ENCODE assay signal across 25 cellular contexts in the genomic region with DNA sequence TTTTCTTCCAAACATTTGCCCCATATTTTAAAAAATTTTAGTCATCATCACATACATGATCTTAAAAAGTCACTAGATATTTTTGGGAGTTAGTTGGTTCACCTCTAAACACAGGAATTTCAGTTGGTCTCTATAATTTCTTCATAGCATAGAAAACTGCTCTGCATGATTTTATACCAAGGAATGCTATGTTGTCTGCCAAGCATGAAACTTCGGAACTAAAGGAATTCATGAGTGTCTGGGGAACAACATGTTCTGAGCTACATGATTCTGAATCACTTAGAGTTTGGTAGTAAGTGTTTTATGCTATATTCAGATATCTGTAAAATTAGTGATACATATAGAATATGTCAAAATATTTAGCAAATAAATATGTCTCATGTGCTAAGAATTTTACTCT.
DNase-seq lines count a peak whose midpoint lies in the region; ATAC-seq and TF ChIP-seq lines count a peak whose summit lies in the region.
"Had no signal": no experiment of that assay in that cellular context is flagged by ENCODE, and none has a peak within 500 bp of the region (broad histone marks: within the 10 kb centered on the region; RNA-seq: fewer than 3 reads in every experiment).

No MANE protein-coding gene starts in this region.

- peak overlapping the region; percentile 75 for H3K27ac Mint-ChIP-seq in chondrocyte (ENCODE audit: unreplicated experiment)
- no peak overlapping the region for H3K27ac Mint-ChIP-seq in activated CD4-positive, alpha-beta T cell treated with anti-CD3 and anti-CD28 coated beads, Interleukin-2, amount 10 ng/mL, durations not matched to agents 24 days and 14 days
- H3K27ac Mint-ChIP-seq: CD4-positive, CD25-positive, alpha-beta regulatory T cell; stimulated activated effector memory CD8-positive, alpha-beta T cell treated with anti-CD3 and anti-CD28 coated beads, Interleukin-12 subunit alpha, Interleukin-12 subunit beta, amount 100 ng/mL, for 72 hours; T-helper 1 cell treated with Interleukin-12 subunit alpha and Interleukin-12 subunit beta and Interleukin-4 antibody, amounts not matched to agents 30 μg/mL and 1 μg/mL, for 36 hours had no signal

- H2BK120ac ChIP-seq in mesenchymal stem cell (ENCODE audit: low read depth, low read length) = no peak overlapping the region

- H3K36me3 ChIP-seq in ACC112 (ENCODE audit: insufficient read depth, low read length) (no peaks in the 10 kb centered on the region), mesenchymal stem cell (ENCODE audit: control insufficient read depth in 1 of 2, insufficient read depth in 2 of 2, low read depth in 1 of 2, low read length in 2 of 2) (no peaks in the 10 kb centered on the region)
- H3K36me3 ChIP-seq: right lobe of liver, SJSA1, thoracic aorta had no signal

- H3K4me3 ChIP-seq in ACC112 (ENCODE audit: low read depth, low read length) = no peak overlapping the region
- no peak overlapping the region for H3K4me3 ChIP-seq in mesenchymal stem cell (ENCODE audit: insufficient read depth in 1 of 2, low read depth in 1 of 2, low read length in 2 of 2)
- H3K4me3 ChIP-seq: lung, right lobe of liver, SJSA1, thoracic aorta had no signal

- H3K4me1 Mint-ChIP-seq in chondrocyte (ENCODE audit: low read depth) = peaks cover 17% of the 10 kb centered on the region
- peaks cover 19% of the 10 kb centered on the region for H3K4me1 Mint-ChIP-seq in activated CD4-positive, alpha-beta T cell treated with anti-CD3 and anti-CD28 coated beads, Interleukin-2, amount 10 ng/mL, durations not matched to agents 24 days and 14 days
- H3K4me1 Mint-ChIP-seq: stimulated activated effector memory CD8-positive, alpha-beta T cell treated with anti-CD3 and anti-CD28 coated beads, Interleukin-12 subunit alpha, Interleukin-12 subunit beta, amount 100 ng/mL, for 72 hours had no signal

- H3K18ac ChIP-seq in mesenchymal stem cell (ENCODE audit: low read depth in 1 of 2, low read length in 2 of 2) = no peak overlapping the region

- intact Hi-C loops in activated CD4-positive, alpha-beta T cell treated with anti-CD3 and anti-CD28 coated beads, Interleukin-2, amount 10 ng/mL, durations not matched to agents 24 days and 14 days (cut with micrococcal nuclease) = no loop called here

- H3K27ac ChIP-seq in ACC112 (ENCODE audit: low read depth, low read length) (peak overlapping the region; percentile 88), mesenchymal stem cell (ENCODE audit: low read length, poor library complexity, severe bottlenecking) (no peak overlapping the region)
- H3K27ac ChIP-seq: right lobe of liver, SJSA1 had no signal

- no peak overlapping the region for H2BK15ac ChIP-seq in mesenchymal stem cell (ENCODE audit: low read depth, poor library complexity, severe bottlenecking)

- H3K4me3 Mint-ChIP-seq in chondrocyte (ENCODE audit: unreplicated experiment) = no peak overlapping the region
- no peak overlapping the region for H3K4me3 Mint-ChIP-seq in activated CD4-positive, alpha-beta T cell treated with anti-CD3 and anti-CD28 coated beads, Interleukin-2, amount 10 ng/mL, durations not matched to agents 24 days and 14 days
- H3K4me3 Mint-ChIP-seq: stimulated activated effector memory CD8-positive, alpha-beta T cell treated with anti-CD3 and anti-CD28 coated beads, Interleukin-12 subunit alpha, Interleukin-12 subunit beta, amount 100 ng/mL, for 72 hours; T-helper 1 cell treated with Interleukin-12 subunit alpha and Interleukin-12 subunit beta and Interleukin-4 antibody, amounts not matched to agents 30 μg/mL and 1 μg/mL, for 36 hours had no signal

- no peak overlapping the region for H2AFZ ChIP-seq in ACC112 (ENCODE audit: low read length, unreplicated experiment)
- H2AFZ ChIP-seq in mesenchymal stem cell (ENCODE audit: low read depth, low read length) = no peak overlapping the region

- no peak overlapping the region for H2BK12ac ChIP-seq in mesenchymal stem cell (ENCODE audit: low read length in 2 of 2)

- H3K9me3 ChIP-seq in mesenchymal stem cell (ENCODE audit: control insufficient read depth, low read length) = no peaks in the 10 kb centered on the region
- H3K9me3 ChIP-seq: right lobe of liver, SJSA1, thoracic aorta had no signal

- ATAC-seq in HG03175 (IDR thresholded peaks at IDR 0.05; ENCODE audit: unreplicated experiment) = no peak
- ATAC-seq: right lobe of liver; stimulated activated effector memory CD8-positive, alpha-beta T cell treated with anti-CD3 and anti-CD28 coated beads, Interleukin-12 subunit alpha, Interleukin-12 subunit beta, amount 100 ng/mL, for 72 hours had no signal

- peaks cover 24% of the 10 kb centered on the region for H3K4me1 ChIP-seq in ACC112 (ENCODE audit: control insufficient read depth, insufficient read depth, low read length, unreplicated experiment)
- H3K4me1 ChIP-seq in mesenchymal stem cell (ENCODE audit: control insufficient read depth, insufficient read depth, low read depth, low read length) = peaks cover 2% of the 10 kb centered on the region
- H3K4me1 ChIP-seq: right lobe of liver, SJSA1 had no signal

- H4K8ac ChIP-seq in mesenchymal stem cell (ENCODE audit: low read length) = no peak overlapping the region

- 44% methylated on average over 1 of the region's 1 CpG for WGBS in mesenchymal stem cell

- no peak overlapping the region for H3K4me2 ChIP-seq in mesenchymal stem cell (ENCODE audit: low read length, poor library complexity, severe bottlenecking)

- no peaks in the 10 kb centered on the region for H3K27me3 Mint-ChIP-seq in chondrocyte (ENCODE audit: low read depth)
- H3K27me3 Mint-ChIP-seq in activated CD4-positive, alpha-beta T cell treated with anti-CD3 and anti-CD28 coated beads, Interleukin-2, amount 10 ng/mL, durations not matched to agents 24 days and 14 days = no peaks in the 10 kb centered on the region
- H3K27me3 Mint-ChIP-seq: CD4-positive, CD25-positive, alpha-beta regulatory T cell had no signal

- H3K79me2 ChIP-seq in ACC112 (ENCODE audit: control insufficient read depth, insufficient read depth, low read length, unreplicated experiment) = no peaks in the 10 kb centered on the region

- no peak overlapping the region for H3K4ac ChIP-seq in mesenchymal stem cell (ENCODE audit: low read depth in 1 of 2, low read length in 2 of 2)

- no peak overlapping the region for H4K91ac ChIP-seq in mesenchymal stem cell (ENCODE audit: low read length)

- H3K23ac ChIP-seq in mesenchymal stem cell (ENCODE audit: low read length in 2 of 2) = no peak overlapping the region

- TF ChIP-seq CTCF in chondrocyte (IDR thresholded peaks at IDR 0.05) = no peak

- no peak overlapping the region for H2AK5ac ChIP-seq in mesenchymal stem cell (ENCODE audit: low read length, severe bottlenecking)

- no peak overlapping the region for H2BK5ac ChIP-seq in mesenchymal stem cell (ENCODE audit: low read depth, low read length, poor library complexity, severe bottlenecking)

- no peak overlapping the region for H3K14ac ChIP-seq in mesenchymal stem cell (ENCODE audit: low read length in 2 of 2)

- no peaks in the 10 kb centered on the region for H3K27me3 ChIP-seq in ACC112 (ENCODE audit: insufficient read depth, low read length)
- no peaks in the 10 kb centered on the region for H3K27me3 ChIP-seq in mesenchymal stem cell (ENCODE audit: control insufficient read depth in 1 of 2, insufficient read depth in 1 of 2, low read length in 2 of 2)

- no peaks in the 10 kb centered on the region for H3K79me1 ChIP-seq in mesenchymal stem cell (replicated peaks; ENCODE audit: low read length, poor library complexity, severe bottlenecking)

- no peaks in the 10 kb centered on the region for H3K36me3 Mint-ChIP-seq in chondrocyte (ENCODE audit: low read depth)
- no peaks in the 10 kb centered on the region for H3K36me3 Mint-ChIP-seq in activated CD4-positive, alpha-beta T cell treated with anti-CD3 and anti-CD28 coated beads, Interleukin-2, amount 10 ng/mL, durations not matched to agents 24 days and 14 days (ENCODE audit: low read depth)
- H3K36me3 Mint-ChIP-seq: CD4-positive, CD25-positive, alpha-beta regulatory T cell; stimulated activated effector memory CD8-positive, alpha-beta T cell treated with anti-CD3 and anti-CD28 coated beads, Interleukin-12 subunit alpha, Interleukin-12 subunit beta, amount 100 ng/mL, for 72 hours had no signal

- no peak overlapping the region for H3K9ac ChIP-seq in mesenchymal stem cell (ENCODE audit: low read length)

- peaks cover 3% of the 10 kb centered on the region for H3K9me3 Mint-ChIP-seq in chondrocyte (ENCODE audit: low read depth)
- no peaks in the 10 kb centered on the region for H3K9me3 Mint-ChIP-seq in activated CD4-positive, alpha-beta T cell treated with anti-CD3 and anti-CD28 coated beads, Interleukin-2, amount 10 ng/mL, durations not matched to agents 24 days and 14 days
- H3K9me3 Mint-ChIP-seq: stimulated activated effector memory CD8-positive, alpha-beta T cell treated with anti-CD3 and anti-CD28 coated beads, Interleukin-12 subunit alpha, Interleukin-12 subunit beta, amount 100 ng/mL, for 72 hours; T-helper 1 cell treated with Interleukin-12 subunit alpha and Interleukin-12 subunit beta and Interleukin-4 antibody, amounts not matched to agents 30 μg/mL and 1 μg/mL, for 36 hours had no signal

- peak; percentile 60 for DNase-seq in LHCN-M2 (ENCODE audit: low read depth)
- no peak for DNase-seq in chondrocyte (ENCODE audit: low spot score)
- peak; percentile 15 for DNase-seq in mesenchymal stem cell
- no peak for DNase-seq in activated CD4-positive, alpha-beta T cell treated with anti-CD3 and anti-CD28 coated beads, Interleukin-2, amount 10 ng/mL, durations not matched to agents 24 days and 14 days
- no peak for DNase-seq in anterior cingulate cortex (lab: John Stamatoyannopoulos, UW)
- DNase-seq in NCI-H1436 (lab: John Stamatoyannopoulos, UW) = no peak
- DNase-seq: activated CD4-positive, alpha-beta T cell treated with anti-CD3 and anti-CD28 coated beads, Interleukin-2, amount 50 U/mL, for 1 hour; activated effector memory CD4-positive, alpha-beta T cell treated with anti-CD3 and anti-CD28 coated beads, Interleukin-2, amount 50 U/mL, for 16 hours; aorta; CD4-positive, CD25-positive, alpha-beta regulatory T cell; DMS53; GOT3; hippocampal formation; NCI-H1694; NCI-H2171 treated with DMSO at 0.1 percent for 48 hours; NCI-H748 treated with DMSO at 0.1 percent for 48 hours; occipital lobe; right lobe of liver had no signal

Comparison
In these comparisons a context has a peak if more than half of its experiments do, and no peak if none do; other contexts are left out.
1. DNase-seq: peak in LHCN-M2 (single experiment) and mesenchymal stem cell (single experiment); none in chondrocyte (single experiment), activated CD4-positive, alpha-beta T cell treated with anti-CD3 and anti-CD28 coated beads, Interleukin-2, amount 10 ng/mL, durations not matched to agents 24 days and 14 days (single experiment), anterior cingulate cortex (0 of 58) and NCI-H1436 (single experiment).